ENCODE assay signal across 8 cellular contexts in the genomic region with DNA sequence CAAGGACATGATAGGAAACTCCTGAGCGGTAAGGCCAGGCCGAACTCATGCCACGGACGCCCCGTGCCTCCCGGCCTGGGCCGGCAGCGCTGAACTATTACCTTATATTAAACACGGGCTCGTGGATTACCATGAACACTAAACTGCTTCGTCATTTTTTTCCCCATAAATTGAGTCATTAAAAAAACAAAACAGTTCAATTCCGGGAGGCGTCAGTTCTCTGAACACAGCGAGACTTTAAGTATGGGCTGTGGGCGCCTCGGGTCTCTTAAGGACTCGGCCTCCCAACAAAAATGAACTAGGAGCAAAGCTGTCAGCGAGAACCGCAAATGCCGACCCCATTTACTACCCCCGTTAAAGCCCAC. TPM values are rescaled to one million over a fixed set of nuclear protein-coding genes. Genes with fewer than 3 reads are reported as not detected.
DNase-seq lines count a peak whose midpoint lies in the region; ATAC-seq, FAIRE-seq and TF ChIP-seq lines count a peak whose summit lies in the region.

No MANE protein-coding gene starts in this region.

- peak overlapping the region; percentile 87 to 97 (median 90) for H3K4me3 Mint-ChIP-seq in CD4-positive, CD25-positive, alpha-beta regulatory T cell
- peak overlapping the region; percentile 90 for H3K4me3 Mint-ChIP-seq in activated T-helper 1 cell treated with anti-CD3 and anti-CD28 coated beads, Interleukin-12 subunit alpha, Interleukin-12 subunit beta, Interleukin-2, Interleukin-4 antibody, amounts not matched to agents 30 ng/mL and 10 ng/mL and 1 ng/mL, durations not matched to agents 14 hours and 24 hours and 36 hours

- peak overlapping the region; percentile 81 for H3K4me3 ChIP-seq in CD4-positive, CD25-positive, alpha-beta regulatory T cell (ENCODE audit: low read depth, low read length)
- H3K4me3 ChIP-seq in gastroesophageal sphincter (peak overlapping the region; percentile 52 to 90), pancreas (peak overlapping the region; percentile 74 to 96 (median 87))

- peaks cover 22% of the 10 kb centered on the region for H3K4me1 ChIP-seq in CD4-positive, CD25-positive, alpha-beta regulatory T cell (ENCODE audit: control insufficient read depth, insufficient read depth, low read length, poor library complexity, severe bottlenecking)
- peaks cover 0 to 33% (median 10%) of the 10 kb centered on the region in 3 donors for H3K4me1 ChIP-seq in gastroesophageal sphincter
- H3K4me1 ChIP-seq in pancreas = peaks cover 0 to 12% (median 7%) of the 10 kb centered on the region in 3 donors

- no peak for FAIRE-seq in pancreas (lab: Jason Lieb, UNC)

- 0% methylated on average over 6 to 19 of the region's 21 CpGs for WGBS in gastroesophageal sphincter (ENCODE audit: low coverage in 1 of 2), 2 donors
- WGBS in pancreas, 2 donors = 0 to 1% methylated on average over 21 of the region's 21 CpGs

- peaks cover 30% of the 10 kb centered on the region for H3K36me3 ChIP-seq in CD4-positive, CD25-positive, alpha-beta regulatory T cell (ENCODE audit: control insufficient read depth, insufficient read depth, low read length)
- H3K36me3 ChIP-seq in gastroesophageal sphincter = peaks cover 0 to 30% of the 10 kb centered on the region in 2 donors
- peaks cover 0 to 14% (median 8%) of the 10 kb centered on the region in 3 donors for H3K36me3 ChIP-seq in pancreas

- H3K27ac ChIP-seq in CD4-positive, CD25-positive, alpha-beta regulatory T cell (ENCODE audit: insufficient read depth, low read length, poor library complexity, severe bottlenecking) = peak overlapping the region; percentile 85
- H3K27ac ChIP-seq in gastroesophageal sphincter (peak overlapping the region; percentile 29 to 94 (median 89)), pancreas (peak overlapping the region; percentile 81 to 89 (median 86))

- no peak for TF ChIP-seq POLR2A in gastroesophageal sphincter (IDR thresholded peaks at IDR 0.05)

- no peaks in the 10 kb centered on the region for H3K9me3 ChIP-seq in CD4-positive, CD25-positive, alpha-beta regulatory T cell (ENCODE audit: control insufficient read depth in 2 of 2, low read length in 2 of 2)
- no peaks in the 10 kb centered on the region for H3K9me3 ChIP-seq in gastroesophageal sphincter
- H3K9me3 ChIP-seq in pancreas = no peaks in the 10 kb centered on the region

- no peaks in the 10 kb centered on the region for H3K27me3 ChIP-seq in CD4-positive, CD25-positive, alpha-beta regulatory T cell (ENCODE audit: control insufficient read depth, insufficient read depth, low read length)
- H3K27me3 ChIP-seq in gastroesophageal sphincter = no peaks in the 10 kb centered on the region
- no peaks in the 10 kb centered on the region for H3K27me3 ChIP-seq in pancreas

- intact Hi-C loops in activated T-helper 1 cell treated with anti-CD3 and anti-CD28 coated beads, Interleukin-12 subunit alpha, Interleukin-12 subunit beta, Interleukin-2, Interleukin-4 antibody, amounts not matched to agents 30 ng/mL and 10 ng/mL and 1 ng/mL, durations not matched to agents 14 hours and 24 hours and 36 hours (cut with micrococcal nuclease) = loop anchor here (1.0 to 2.0 kb wide), 3 partner anchors 77 to 611 kb away; no protein-coding TSS in a partner anchor
- intact Hi-C loops in pancreas (cut with DNase I) = no loop called here

- peaks cover 8% of the 10 kb centered on the region for H3K27me3 Mint-ChIP-seq in CD4-positive, CD25-positive, alpha-beta regulatory T cell
- H3K27me3 Mint-ChIP-seq in activated T-helper 1 cell treated with anti-CD3 and anti-CD28 coated beads, Interleukin-12 subunit alpha, Interleukin-12 subunit beta, Interleukin-2, Interleukin-4 antibody, amounts not matched to agents 30 ng/mL and 10 ng/mL and 1 ng/mL, durations not matched to agents 14 hours and 24 hours and 36 hours (ENCODE audit: insufficient read depth) = peaks cover 20% of the 10 kb centered on the region

- peak in 1 of 3 donors; percentile 73 for DNase-seq in CD4-positive, CD25-positive, alpha-beta regulatory T cell
- DNase-seq in activated T-helper 1 cell treated with anti-CD3 and anti-CD28 coated beads, Interleukin-12 subunit alpha, Interleukin-12 subunit beta, Interleukin-2, Interleukin-4 antibody, amounts not matched to agents 30 ng/mL and 10 ng/mL and 1 ng/mL, durations not matched to agents 14 hours and 24 hours and 36 hours (ENCODE audit: low spot score) = no peak
- DNase-seq in pancreas = no peak

- peaks cover 5 to 31% (median 13%) of the 10 kb centered on the region in 4 donors for H3K4me1 Mint-ChIP-seq in CD4-positive, CD25-positive, alpha-beta regulatory T cell
- peaks cover 9% of the 10 kb centered on the region for H3K4me1 Mint-ChIP-seq in activated T-helper 1 cell treated with anti-CD3 and anti-CD28 coated beads, Interleukin-12 subunit alpha, Interleukin-12 subunit beta, Interleukin-2, Interleukin-4 antibody, amounts not matched to agents 30 ng/mL and 10 ng/mL and 1 ng/mL, durations not matched to agents 14 hours and 24 hours and 36 hours (ENCODE audit: low read depth)

- H3K27ac Mint-ChIP-seq in CD4-positive, CD25-positive, alpha-beta regulatory T cell = peak overlapping the region; percentile 82 to 93 (median 89)
- H3K27ac Mint-ChIP-seq in activated T-helper 1 cell treated with anti-CD3 and anti-CD28 coated beads, Interleukin-12 subunit alpha, Interleukin-12 subunit beta, Interleukin-2, Interleukin-4 antibody, amounts not matched to agents 30 ng/mL and 10 ng/mL and 1 ng/mL, durations not matched to agents 14 hours and 24 hours and 36 hours = peak overlapping the region; percentile 83

- TF ChIP-seq CTCF in gastroesophageal sphincter (IDR thresholded peaks at IDR 0.05) = no peak
- TF ChIP-seq CTCF in pancreas (IDR thresholded peaks at IDR 0.05) = no peak

- no peak for TF ChIP-seq EP300 in gastroesophageal sphincter (IDR thresholded peaks at IDR 0.05)

- no peaks in the 10 kb centered on the region for H3K9me3 Mint-ChIP-seq in CD4-positive, CD25-positive, alpha-beta regulatory T cell
- no peaks in the 10 kb centered on the region for H3K9me3 Mint-ChIP-seq in activated T-helper 1 cell treated with anti-CD3 and anti-CD28 coated beads, Interleukin-12 subunit alpha, Interleukin-12 subunit beta, Interleukin-2, Interleukin-4 antibody, amounts not matched to agents 30 ng/mL and 10 ng/mL and 1 ng/mL, durations not matched to agents 14 hours and 24 hours and 36 hours

- no peak for ATAC-seq in CD4-positive, CD25-positive, alpha-beta regulatory T cell (ENCODE audit: low read depth in 2 of 2)
- peak; percentile 0 for ATAC-seq in HG03521 (IDR thresholded peaks at IDR 0.05; ENCODE audit: unreplicated experiment)
- ATAC-seq in gastroesophageal sphincter = peak; percentile 0
- ATAC-seq in pancreas = peak; percentile 1 to 13 (median 10)
- ATAC-seq in HG03342 (IDR thresholded peaks at IDR 0.05; ENCODE audit: unreplicated experiment) = no peak
- no peak for ATAC-seq in HG03139 (IDR thresholded peaks at IDR 0.05; ENCODE audit: unreplicated experiment)
- no peak for ATAC-seq in GM19328 (IDR thresholded peaks at IDR 0.05; ENCODE audit: unreplicated experiment)

- peaks cover 5% of the 10 kb centered on the region for H3K36me3 Mint-ChIP-seq in CD4-positive, CD25-positive, alpha-beta regulatory T cell
- peaks cover 19% of the 10 kb centered on the region for H3K36me3 Mint-ChIP-seq in activated T-helper 1 cell treated with anti-CD3 and anti-CD28 coated beads, Interleukin-12 subunit alpha, Interleukin-12 subunit beta, Interleukin-2, Interleukin-4 antibody, amounts not matched to agents 30 ng/mL and 10 ng/mL and 1 ng/mL, durations not matched to agents 14 hours and 24 hours and 36 hours (ENCODE audit: low read depth)

RNA-seq across cellular contexts. Expression of a gene that starts 0.5 kb away (rescaled TPM):
- total RNA-seq in CD4-positive, CD25-positive, alpha-beta regulatory T cell = 71.6 TPM
- polyA plus RNA-seq in CD4-positive, CD25-positive, alpha-beta regulatory T cell = 10 to 100 TPM; 28.8 to 38.8 (median 33.0) TPM
- total RNA-seq in activated T-helper 1 cell treated with anti-CD3 and anti-CD28 coated beads, Interleukin-12 subunit alpha, Interleukin-12 subunit beta, Interleukin-2, Interleukin-4 antibody, amounts not matched to agents 30 ng/mL and 10 ng/mL and 1 ng/mL, durations not matched to agents 14 hours and 24 hours and 36 hours = 76.3 and 80.4 TPM in 2 replicates
- total RNA-seq in gastroesophageal sphincter (100 to 1,000 TPM in 1 of 4 donors, 10 to 100 TPM in 3; 78.6 to 102 (median 87.0) TPM), pancreas (10 to 100 TPM; 24.7 to 34.5 (median 30.7) TPM)
- 10 to 100 TPM; 49.8 to 73.6 TPM for polyA plus RNA-seq in pancreas

Comparison
In these comparisons a context has a peak if more than half of its experiments do, and no peak if none do; other contexts are left out.
1. ATAC-seq: peak in HG03521 (single experiment), gastroesophageal sphincter (single experiment) and pancreas (4 of 4); none in CD4-positive, CD25-positive, alpha-beta regulatory T cell (0 of 2), HG03342 (single experiment), HG03139 (single experiment) and GM19328 (single experiment).
2. Peak in every context shown above with its lines, with median percentiles within 50 percentile points of each other: H3K27ac ChIP-seq and H3K4me3 ChIP-seq.